22 cellular contexts compared by ENCODE assay signal in the genomic region with DNA sequence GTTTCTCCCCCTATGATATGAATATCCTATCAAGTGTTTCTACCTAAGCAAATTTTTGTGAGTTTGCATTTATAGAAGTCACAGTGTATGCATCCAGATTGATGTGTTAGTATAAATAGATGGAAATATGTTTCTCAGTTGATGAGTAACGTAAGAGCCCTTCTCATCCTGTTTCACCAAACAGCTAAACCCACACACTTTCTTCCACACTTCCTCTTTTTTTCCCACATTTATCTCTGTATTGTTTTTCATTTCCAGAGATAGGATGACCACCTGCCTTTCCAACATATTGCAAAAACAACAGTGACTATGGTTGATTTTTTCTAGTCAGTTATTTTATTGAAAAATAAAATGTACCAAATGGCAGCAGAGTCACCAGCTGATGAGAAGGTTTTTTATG.
"Had no signal": no experiment of that assay in that cellular context is flagged by ENCODE, and none has a peak within 500 bp of the region (broad histone marks: within the 10 kb centered on the region; RNA-seq: fewer than 3 reads in every experiment).

No MANE protein-coding gene starts in this region.

- H3K27ac ChIP-seq: coronary artery, esophagus squamous epithelium, gastrocnemius medialis, left ventricle myocardium inferior, neural progenitor cell, transverse colon, uterus had no signal

- H3K4me3 ChIP-seq: coronary artery, esophagus squamous epithelium, gastrocnemius medialis, left ventricle myocardium inferior, neural progenitor cell, smooth muscle cell, transverse colon, uterus had no signal

- H3K9me3 ChIP-seq: esophagus squamous epithelium, gastrocnemius medialis, left ventricle myocardium inferior, transverse colon, uterus had no signal

- H3K27me3 ChIP-seq: esophagus squamous epithelium, gastrocnemius medialis, neural progenitor cell, transverse colon, uterus had no signal

- H3K36me3 Mint-ChIP-seq: activated naive CD8-positive, alpha-beta T cell; naive thymus-derived CD4-positive, alpha-beta T cell; neural progenitor cell; stimulated activated memory B cell treated with anti-CD40 and anti-IgM and Interleukin-4, amounts not matched to agents 10 μg/mL and 1 μg/mL and 100 μg/mL, for 72 hours had no signal

- H3K4me1 ChIP-seq: esophagus squamous epithelium, gastrocnemius medialis, neural progenitor cell, transverse colon, uterus had no signal

- H3K4me3 Mint-ChIP-seq: activated B cell treated with CpG ODN at 0.5 μM for 24 hours; activated CD4-positive, alpha-beta T cell treated with anti-CD3 and anti-CD28 coated beads for 36 hours; activated naive CD8-positive, alpha-beta T cell; activated T-cell treated with anti-CD3 and anti-CD28 coated beads, Interleukin-2, amount 50 U/mL, for 24 hours; activated T-helper 17 cell treated with anti-CD3 and anti-CD28 coated beads, Interleukin-2, amount 50 U/mL, for 72 hours; naive thymus-derived CD4-positive, alpha-beta T cell; neural progenitor cell; stimulated activated memory B cell treated with anti-CD40 and anti-IgM and Interleukin-4, amounts not matched to agents 10 μg/mL and 1 μg/mL and 100 μg/mL, for 72 hours had no signal

- H3K36me3 ChIP-seq: esophagus squamous epithelium, gastrocnemius medialis, left ventricle myocardium inferior, neural progenitor cell, transverse colon, uterus had no signal

- H3K27me3 Mint-ChIP-seq: activated B cell treated with CpG ODN at 0.5 μM for 24 hours; activated CD4-positive, alpha-beta T cell treated with anti-CD3 and anti-CD28 coated beads for 36 hours; activated naive CD8-positive, alpha-beta T cell; activated T-cell treated with anti-CD3 and anti-CD28 coated beads, Interleukin-2, amount 50 U/mL, for 24 hours; activated T-helper 17 cell treated with anti-CD3 and anti-CD28 coated beads, Interleukin-2, amount 50 U/mL, for 72 hours; naive thymus-derived CD4-positive, alpha-beta T cell; stimulated activated memory B cell treated with anti-CD40 and anti-IgM and Interleukin-4, amounts not matched to agents 10 μg/mL and 1 μg/mL and 100 μg/mL, for 72 hours had no signal

- H3K4me1 Mint-ChIP-seq: activated B cell treated with CpG ODN at 0.5 μM for 24 hours; activated CD4-positive, alpha-beta T cell treated with anti-CD3 and anti-CD28 coated beads for 36 hours; activated T-helper 17 cell treated with anti-CD3 and anti-CD28 coated beads, Interleukin-2, amount 50 U/mL, for 72 hours; naive thymus-derived CD4-positive, alpha-beta T cell; neural progenitor cell; stimulated activated memory B cell treated with anti-CD40 and anti-IgM and Interleukin-4, amounts not matched to agents 10 μg/mL and 1 μg/mL and 100 μg/mL, for 72 hours had no signal

- DNase-seq: activated B cell treated with CpG ODN at 0.5 μM for 24 hours; activated CD4-positive, alpha-beta T cell treated with anti-CD3 and anti-CD28 coated beads for 36 hours; activated CD4-positive, alpha-beta T cell treated with anti-CD3 and anti-CD28 coated beads, Interleukin-2, amount 50 U/mL, for 4 hours; activated CD8-positive, alpha-beta memory T cell treated with anti-CD3 and anti-CD28 coated beads for 24 hours; activated CD8-positive, alpha-beta memory T cell treated with anti-CD3 and anti-CD28 coated beads, Interleukin-2, amount 50 U/mL, for 4 hours; activated naive CD4-positive, alpha-beta T cell; activated T-cell treated with anti-CD3 and anti-CD28 coated beads, Interleukin-2, amount 50 U/mL, for 24 hours; esophagus squamous epithelium; gastrocnemius medialis; hippocampal formation; left ventricle myocardium inferior; naive thymus-derived CD4-positive, alpha-beta T cell; posterior cingulate gyrus; stimulated activated CD4-positive, alpha-beta T cell treated with anti-CD3 and anti-CD28 coated beads, Interleukin-15, amount 100 ng/mL, for 24 hours; transverse colon; uterus had no signal

- H3K9me3 Mint-ChIP-seq: activated B cell treated with CpG ODN at 0.5 μM for 24 hours; activated T-cell treated with anti-CD3 and anti-CD28 coated beads, Interleukin-2, amount 50 U/mL, for 24 hours; neural progenitor cell had no signal

- H3K27ac Mint-ChIP-seq: activated B cell treated with CpG ODN at 0.5 μM for 24 hours; activated CD4-positive, alpha-beta T cell treated with anti-CD3 and anti-CD28 coated beads for 36 hours; activated naive CD8-positive, alpha-beta T cell; activated T-cell treated with anti-CD3 and anti-CD28 coated beads, Interleukin-2, amount 50 U/mL, for 24 hours; activated T-helper 17 cell treated with anti-CD3 and anti-CD28 coated beads, Interleukin-2, amount 50 U/mL, for 72 hours; naive thymus-derived CD4-positive, alpha-beta T cell; neural progenitor cell; stimulated activated memory B cell treated with anti-CD40 and anti-IgM and Interleukin-4, amounts not matched to agents 10 μg/mL and 1 μg/mL and 100 μg/mL, for 72 hours had no signal
